8 cellular contexts compared by ENCODE assay signal in genomic region chr12:81257952-81258551, GRCh38.
DNase-seq lines count a peak whose midpoint lies in the region; ATAC-seq, FAIRE-seq and TF ChIP-seq lines count a peak whose summit lies in the region.

No MANE protein-coding gene starts in this region.

- H3K27me3 ChIP-seq in pancreas: no peaks in the 10 kb centered on the region

- H3K4me1 ChIP-seq in pancreas: no peaks in the 10 kb centered on the region

- H3K4me3 ChIP-seq in AG10803 (ENCODE audit: low read length) (no peak overlapping the region), pancreas (no peak overlapping the region)

- H3K9me3 ChIP-seq in pancreas: no peaks in the 10 kb centered on the region

- H3K9me3 Mint-ChIP-seq in activated T-cell treated with anti-CD3 and anti-CD28 coated beads, Interleukin-2, amount 50 U/mL, for 24 hours: no peaks in the 10 kb centered on the region

- no peak for FAIRE-seq in pancreas (lab: Jason Lieb, UNC)

- H3K36me3 Mint-ChIP-seq in activated T-cell treated with anti-CD3 and anti-CD28 coated beads, Interleukin-2, amount 50 U/mL, for 24 hours (ENCODE audit: low read depth): no peaks in the 10 kb centered on the region

- H3K4me3 Mint-ChIP-seq in activated T-cell treated with anti-CD3 and anti-CD28 coated beads, Interleukin-2, amount 50 U/mL, for 24 hours: no peak overlapping the region

- intact Hi-C loops in pancreas (cut with DNase I): no loop called here

- peak; percentile 44 for ATAC-seq in HG03442 (IDR thresholded peaks at IDR 0.05; ENCODE audit: unreplicated experiment)
- ATAC-seq in pancreas: peak in 3 of 4 donors; percentile 50 to 54 (median 54)

- DNase-seq in AG10803 (ENCODE audit: low read depth) (peak; percentile 64), NCI-H82 (lab: John Stamatoyannopoulos, UW) (peak; percentile 65), dermis blood vessel endothelial cell (peak; percentile 65), pancreas (no peak)
- DNase-seq in activated T-cell treated with anti-CD3 and anti-CD28 coated beads, Interleukin-2, amount 50 U/mL, for 24 hours: no peak
- no peak for DNase-seq in activated CD4-positive, alpha-beta T cell treated with anti-CD3 and anti-CD28 coated beads, Interleukin-2, amount 50 U/mL, for 1 hour
- DNase-seq in stimulated activated CD4-positive, alpha-beta T cell treated with anti-CD3 and anti-CD28 coated beads, Interleukin-4, amount 100 ng/mL, for 1 hour: no peak

- H3K27ac Mint-ChIP-seq in activated T-cell treated with anti-CD3 and anti-CD28 coated beads, Interleukin-2, amount 50 U/mL, for 24 hours: no peak overlapping the region

- no peaks in the 10 kb centered on the region for H3K27me3 Mint-ChIP-seq in activated T-cell treated with anti-CD3 and anti-CD28 coated beads, Interleukin-2, amount 50 U/mL, for 24 hours

- TF ChIP-seq CTCF in AG10803 (conservative IDR thresholded peaks at IDR 0.05; ENCODE audit: low read length) (peak; percentile 78), pancreas (IDR thresholded peaks at IDR 0.05) (peak in 2 of 4 donors; percentile 9 to 35)

- H3K27ac ChIP-seq in pancreas: no peak overlapping the region

- H3K36me3 ChIP-seq in pancreas: no peaks in the 10 kb centered on the region

- WGBS in pancreas, 2 donors: 44 to 45% methylated on average over 4 of the region's 4 CpGs

- H3K4me1 Mint-ChIP-seq in activated T-cell treated with anti-CD3 and anti-CD28 coated beads, Interleukin-2, amount 50 U/mL, for 24 hours (ENCODE audit: low read depth): no peaks in the 10 kb centered on the region

Comparison
In these comparisons a context has a peak if more than half of its experiments do, and no peak if none do; other contexts are left out.
1. DNase-seq: peak in AG10803 (single experiment), NCI-H82 (single experiment) and dermis blood vessel endothelial cell (single experiment); none in pancreas (0 of 6), activated T-cell treated with anti-CD3 and anti-CD28 coated beads, Interleukin-2, amount 50 U/mL, for 24 hours (single experiment), activated CD4-positive, alpha-beta T cell treated with anti-CD3 and anti-CD28 coated beads, Interleukin-2, amount 50 U/mL, for 1 hour (single experiment) and stimulated activated CD4-positive, alpha-beta T cell treated with anti-CD3 and anti-CD28 coated beads, Interleukin-4, amount 100 ng/mL, for 1 hour (single experiment).